ENCODE assay signal across 1 cellular context in genomic region chr2:231546014-231546413, GRCh38.
TF ChIP-seq lines count a peak whose summit lies in the region.

No MANE protein-coding gene starts in this region.

TF ChIP-seq in K562, 482 proteins besides CTCF, POLR2A, EP300 and RAD21:
- TF ChIP-seq TCF3 (CRISPR knock-in tag; IDR thresholded peaks at IDR 0.05), result no peak
- TF ChIP-seq CHD7 (IDR thresholded peaks at IDR 0.05; ENCODE audit: low read depth, low read length), result peak; percentile 93
